15 cellular contexts compared by ENCODE assay signal in the genomic region with DNA sequence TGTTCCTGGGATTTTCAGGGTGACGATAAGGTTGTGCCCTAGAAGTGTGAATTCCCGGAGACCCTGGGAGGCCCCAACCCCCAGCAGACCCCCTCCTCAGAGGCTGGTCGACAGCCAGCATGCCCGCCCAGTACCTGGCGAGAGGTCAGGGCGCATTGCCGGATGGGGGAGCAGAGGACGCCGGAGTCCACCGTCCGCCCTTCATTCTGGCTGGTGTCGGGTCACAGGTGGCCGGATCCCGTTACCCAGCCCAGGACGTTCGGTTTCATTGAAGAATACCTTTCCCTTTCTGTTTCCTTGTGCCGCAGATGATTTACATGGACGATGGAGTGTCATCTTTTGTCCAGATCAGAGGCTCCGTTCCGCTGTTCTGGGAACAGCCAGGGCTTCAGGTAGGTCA.
A peak's percentile ranks its signal among the peaks of the same experiment; 100 is the strongest.
DNase-seq lines count a peak whose midpoint lies in the region; ATAC-seq, FAIRE-seq and TF ChIP-seq lines count a peak whose summit lies in the region.
"Had no signal": no experiment of that assay in that cellular context is flagged by ENCODE, and none has a peak within 500 bp of the region (broad histone marks: within the 10 kb centered on the region; RNA-seq: fewer than 3 reads in every experiment).

No MANE protein-coding gene starts in this region.

- H3K27ac Mint-ChIP-seq in HFFc6, result peak overlapping the region; percentile 98
- H3K27ac Mint-ChIP-seq in activated naive CD4-positive, alpha-beta T cell treated with anti-CD3 and anti-CD28 coated beads, Interleukin-2, amount 10 ng/mL, durations not matched to agents 7 days and 5 days, result no peak overlapping the region
- H3K27ac Mint-ChIP-seq: activated naive CD8-positive, alpha-beta T cell treated with anti-CD3 and anti-CD28 coated beads, Interleukin-2, amount 50 U/mL, for 24 hours; IgD-negative memory B cell had no signal

- TF ChIP-seq RAD21 in HepG2 (CRISPR knock-in tag; IDR thresholded peaks at IDR 0.05), result no peak

- H3K4me3 Mint-ChIP-seq in HFFc6, result no peak overlapping the region
- no peak overlapping the region for H3K4me3 Mint-ChIP-seq in activated naive CD4-positive, alpha-beta T cell treated with anti-CD3 and anti-CD28 coated beads, Interleukin-2, amount 10 ng/mL, durations not matched to agents 7 days and 5 days
- H3K4me3 Mint-ChIP-seq: activated naive CD8-positive, alpha-beta T cell treated with anti-CD3 and anti-CD28 coated beads, Interleukin-2, amount 50 U/mL, for 24 hours; IgD-negative memory B cell had no signal

- DNase-seq in HFFc6 (no peak), caudate nucleus (lab: John Stamatoyannopoulos, UW) (no peak), HepG2 (ENCODE audit: low spot score) (no peak), stomach (no peak), NCI-H524 treated with DMSO at 0.1 percent for 48 hours (lab: John Stamatoyannopoulos, UW) (no peak)
- no peak for DNase-seq in activated naive CD4-positive, alpha-beta T cell (lab: John Stamatoyannopoulos, UW)
- DNase-seq in stimulated activated CD4-positive, alpha-beta T cell treated with anti-CD3 and anti-CD28 coated beads, Interleukin-12 subunit alpha, Interleukin-12 subunit beta, amount 100 ng/mL, for 4 hours, result no peak
- no peak for DNase-seq in activated naive CD4-positive, alpha-beta T cell treated with anti-CD3 and anti-CD28 coated beads, Interleukin-2, amount 10 ng/mL, durations not matched to agents 7 days and 5 days
- DNase-seq: activated naive CD8-positive, alpha-beta T cell treated with anti-CD3 and anti-CD28 coated beads, Interleukin-2, amount 50 U/mL, for 24 hours; effector memory CD4-positive, alpha-beta T cell; NCI-H1436; NCI-H526; stimulated activated CD4-positive, alpha-beta T cell treated with anti-CD3 and anti-CD28 coated beads, Interleukin-15, amount 100 ng/mL, for 24 hours had no signal

- H2AFZ ChIP-seq in HepG2 (ENCODE audit: low read length), result no peak overlapping the region

- BruUV-seq in HepG2 (replicated peaks; lab: Mats Ljungman, UMichigan), result no TSS peak

- H4K20me1 ChIP-seq in HepG2 (ENCODE audit: insufficient read depth, low read length), result no peaks in the 10 kb centered on the region

- no peak overlapping the region for H3K9ac ChIP-seq in HepG2 (ENCODE audit: insufficient read depth, low read depth, low read length)

- no peaks in the 10 kb centered on the region for H3K9me3 Mint-ChIP-seq in HFFc6
- H3K9me3 Mint-ChIP-seq in activated naive CD4-positive, alpha-beta T cell treated with anti-CD3 and anti-CD28 coated beads, Interleukin-2, amount 10 ng/mL, durations not matched to agents 7 days and 5 days, result no peaks in the 10 kb centered on the region
- H3K9me3 Mint-ChIP-seq: activated naive CD8-positive, alpha-beta T cell treated with anti-CD3 and anti-CD28 coated beads, Interleukin-2, amount 50 U/mL, for 24 hours; IgD-negative memory B cell had no signal

- no peak overlapping the region for H3K4me2 ChIP-seq in HepG2 (ENCODE audit: low read depth, low read length)

- peaks cover 40 to 78% of the 10 kb centered on the region in 2 experiments for H3K36me3 ChIP-seq in HepG2 (replicated peaks in 1 of 2; ENCODE audit: control insufficient read depth in 1 of 2, insufficient read depth in 2 of 2, low read length in 2 of 2)
- H3K36me3 ChIP-seq in stomach, result peaks cover 0 to 28% (median 18%) of the 10 kb centered on the region in 4 donors

- no peak for TF ChIP-seq CTCF in HFFc6 (IDR thresholded peaks at IDR 0.05)
- no peak for TF ChIP-seq CTCF in HepG2 (CRISPR knock-in tag; IDR thresholded peaks at IDR 0.05)
- TF ChIP-seq CTCF in stomach (IDR thresholded peaks at IDR 0.05), result no peak

- WGBS in HepG2 (ENCODE audit: low lambda C conversion rate), result 97% methylated on average over 19 of the region's 20 CpGs
- WGBS in stomach, 5 donors, result 87 to 97% (median 95%) methylated on average over 16 to 20 of the region's 20 CpGs

- peaks cover 3% of the 10 kb centered on the region for H3K27me3 Mint-ChIP-seq in HFFc6 (ENCODE audit: insufficient read depth)
- no peaks in the 10 kb centered on the region for H3K27me3 Mint-ChIP-seq in activated naive CD4-positive, alpha-beta T cell treated with anti-CD3 and anti-CD28 coated beads, Interleukin-2, amount 10 ng/mL, durations not matched to agents 7 days and 5 days
- H3K27me3 Mint-ChIP-seq: activated naive CD8-positive, alpha-beta T cell treated with anti-CD3 and anti-CD28 coated beads, Interleukin-2, amount 50 U/mL, for 24 hours; IgD-negative memory B cell had no signal

- no peak for TF ChIP-seq POLR2A in HepG2 (IDR thresholded peaks at IDR 0.05; ENCODE audit: insufficient read depth in 1 of 2, low read depth in 2 of 2, low read length in 2 of 2)
- TF ChIP-seq POLR2A in stomach (IDR thresholded peaks at IDR 0.05), result no peak

- no peaks in the 10 kb centered on the region for H3K9me3 ChIP-seq in HepG2 (ENCODE audit: low read length)
- no peaks in the 10 kb centered on the region for H3K9me3 ChIP-seq in stomach
- H3K9me3 ChIP-seq: neutrophil had no signal

- POLR2A ChIA-PET in HepG2 (lab: Yijun Ruan, JAX), result interaction anchor here (3.2 kb wide), 1 partner anchor 30 kb away, joined by 65 read pairs; no protein-coding TSS in a partner anchor

- H3K36me3 Mint-ChIP-seq in HFFc6 (ENCODE audit: low read depth), result peaks cover 77% of the 10 kb centered on the region
- peaks cover 39% of the 10 kb centered on the region for H3K36me3 Mint-ChIP-seq in activated naive CD4-positive, alpha-beta T cell treated with anti-CD3 and anti-CD28 coated beads, Interleukin-2, amount 10 ng/mL, durations not matched to agents 7 days and 5 days

- ATAC-seq in HepG2, result no peak
- ATAC-seq: activated naive CD8-positive, alpha-beta T cell treated with anti-CD3 and anti-CD28 coated beads, Interleukin-2, amount 50 U/mL, for 24 hours had no signal

- no peak for TF ChIP-seq EP300 in HepG2 (IDR thresholded peaks at IDR 0.05; ENCODE audit: low read depth in 2 of 2, low read length in 2 of 2)
- no peak for TF ChIP-seq EP300 in HepG2 (CRISPR knock-in tag; IDR thresholded peaks at IDR 0.05; ENCODE audit: borderline replicate concordance)
- TF ChIP-seq EP300 in stomach (IDR thresholded peaks at IDR 0.05), result no peak

- H3K4me3 ChIP-seq in HepG2 (replicated peaks in 1 of 3; ENCODE audit: insufficient read depth in 1 of 3, low read depth in 2 of 3, low read length in 3 of 3) (no peak overlapping the region), stomach (no peak overlapping the region)

- in situ Hi-C loops in HepG2 (cut with HindIII; ENCODE audit: extremely low pct_ligation_motif_present, low pct_unique_long_range_greater_than_20kb), result no loop called here

- H3K27ac ChIP-seq in caudate nucleus (ENCODE audit: low read depth, low read length), result peak overlapping the region; percentile 61
- H3K27ac ChIP-seq in HepG2 (ENCODE audit: extremely low read length, insufficient read depth, low read length), result no peak overlapping the region
- peak overlapping the region; percentile 33 to 83 (median 79) for H3K27ac ChIP-seq in stomach
- H3K27ac ChIP-seq: neutrophil had no signal

- FAIRE-seq in HepG2 (lab: Jason Lieb, UNC), result no peak

- H3K27me3 ChIP-seq in HepG2 (ENCODE audit: control insufficient read depth in 1 of 2, insufficient read depth in 2 of 2, low read length in 2 of 2) (no peaks in the 10 kb centered on the region), stomach (no peaks in the 10 kb centered on the region)
- H3K27me3 ChIP-seq: neutrophil had no signal

- H3K4me1 Mint-ChIP-seq in HFFc6 (ENCODE audit: low read depth), result peaks cover 93% of the 10 kb centered on the region
- H3K4me1 Mint-ChIP-seq in activated naive CD4-positive, alpha-beta T cell treated with anti-CD3 and anti-CD28 coated beads, Interleukin-2, amount 10 ng/mL, durations not matched to agents 7 days and 5 days, result peaks cover 52% of the 10 kb centered on the region

- peaks cover 36% of the 10 kb centered on the region for H3K79me2 ChIP-seq in HepG2 (ENCODE audit: insufficient read depth, low read length)

- CTCF ChIA-PET in HepG2 (lab: Yijun Ruan, JAX; ENCODE audit: low intra/inter-chr PET ratio, low total read pairs), result no interaction called here
- CTCF ChIA-PET in activated naive CD4-positive, alpha-beta T cell treated with anti-CD3 and anti-CD28 coated beads, Interleukin-2, amount 10 ng/mL, durations not matched to agents 7 days and 5 days (lab: Charles Lee), result no interaction called here

- H3K4me1 ChIP-seq in HepG2 (ENCODE audit: insufficient read depth, low read length), result peaks cover 99% of the 10 kb centered on the region
- H3K4me1 ChIP-seq in stomach, result peaks cover 42 to 68% (median 50%) of the 10 kb centered on the region in 4 donors

- intact Hi-C loops in HepG2 (cut with micrococcal nuclease; ENCODE audit: unreplicated experiment) (loop anchor here (1.0 kb wide), 1 partner anchor 14 kb away; no protein-coding TSS in a partner anchor), stomach (cut with DNase I; ENCODE audit: low total_unique reads) (no loop called here)

TF ChIP-seq in HepG2, 621 proteins besides CTCF, POLR2A, EP300 and RAD21:
- TF ChIP-seq STAG1 (CRISPR knock-in tag; IDR thresholded peaks at IDR 0.05), result no peak
- 0 out of 2 replicates have a peak, but pooled peaks have one; percentile 53 for TF ChIP-seq SSRP1 (CRISPR knock-in tag; IDR thresholded peaks at IDR 0.05)
- TF ChIP-seq AGO2 (optimal IDR thresholded peaks at IDR 0.05; ENCODE audit: low read depth, low read length), result peak; percentile 22
- TF ChIP-seq ZNF562 (CRISPR knock-in tag; IDR thresholded peaks at IDR 0.05; ENCODE audit: borderline replicate concordance), result 0 out of 2 replicates have a peak, but pooled peaks have one; percentile 15
